ENCODE assay signal across 7 cellular contexts in genomic region chr14:32203928-32204357, GRCh38. TPM values are rescaled to one million over a fixed set of nuclear protein-coding genes. Genes with fewer than 3 reads are reported as not detected.
DNase-seq lines count a peak whose midpoint lies in the region; ATAC-seq and TF ChIP-seq lines count a peak whose summit lies in the region.

No MANE protein-coding gene starts in this region.

- no peak overlapping the region for H3K14ac ChIP-seq in H9 (ENCODE audit: insufficient read depth, low read length)

- peak overlapping the region in 2 of 3 experiments; percentile 42 to 70; a peak in 3 of 7 replicates for H3K27ac Mint-ChIP-seq in H9

- H3K4ac ChIP-seq in H9 (ENCODE audit: low read depth, low read length), result no peak overlapping the region

- H3K23me2 ChIP-seq in H9 (ENCODE audit: insufficient read length, low read depth, low read length, poor library complexity, severe bottlenecking), result peaks cover 15% of the 10 kb centered on the region

- no peak overlapping the region for H3K23ac ChIP-seq in H9 (ENCODE audit: insufficient read length, low read depth, low read length)

- ATAC-seq in GM18505 (IDR thresholded peaks at IDR 0.05; ENCODE audit: unreplicated experiment), result no peak
- no peak for ATAC-seq in GM21360 (IDR thresholded peaks at IDR 0.05; ENCODE audit: unreplicated experiment)

- H3K18ac ChIP-seq in H9 (ENCODE audit: insufficient read length, low read depth, low read length), result no peak overlapping the region

- H3K56ac ChIP-seq in H9 (ENCODE audit: insufficient read length, low read depth, low read length), result no peak overlapping the region

- H2BK120ac ChIP-seq in H9 (ENCODE audit: low read depth, low read length, poor library complexity, severe bottlenecking), result no peak overlapping the region

- H3K27ac ChIP-seq in H9 (ENCODE audit: insufficient read length, low read depth, low read length) (no peak overlapping the region), breast epithelium (peak overlapping the region; percentile 92 to 94), liver (ENCODE audit: low read depth in 1 of 2, low read length in 2 of 2) (peak overlapping the region; percentile 76 to 84)

- TF ChIP-seq RAD21 in liver (IDR thresholded peaks at IDR 0.05), result no peak

- intact Hi-C loops in breast epithelium (cut with DNase I; ENCODE audit: low total_unique reads), result no loop called here

- H2AFZ ChIP-seq in H9 (ENCODE audit: low read length), result peak overlapping the region; percentile 79

- H2BK5ac ChIP-seq in H9 (ENCODE audit: insufficient read length, low read length), result no peak overlapping the region

- peaks cover 25 to 28% of the 10 kb centered on the region in 2 experiments for H3K4me1 Mint-ChIP-seq in H9

- H3K79me2 ChIP-seq in H9 (ENCODE audit: insufficient read depth, low read length), result no peaks in the 10 kb centered on the region

- H4K5ac ChIP-seq in H9 (ENCODE audit: insufficient read length, low read depth, low read length), result no peak overlapping the region

- no peaks in the 10 kb centered on the region for H3K9me3 ChIP-seq in H9 (ENCODE audit: control insufficient read depth, low read depth, low read length)
- H3K9me3 ChIP-seq in breast epithelium, result no peaks in the 10 kb centered on the region
- no peaks in the 10 kb centered on the region for H3K9me3 ChIP-seq in liver (ENCODE audit: control insufficient read depth in 4 of 4, low read length in 3 of 4)

- H2BK15ac ChIP-seq in H9 (ENCODE audit: low read depth, low read length), result no peak overlapping the region

- H3K36me3 ChIP-seq in breast epithelium (no peaks in the 10 kb centered on the region), liver (ENCODE audit: control insufficient read depth in 4 of 4, insufficient read depth in 3 of 4, low read depth in 1 of 4, low read length in 3 of 4) (no peaks in the 10 kb centered on the region)

- no peaks in the 10 kb centered on the region for H3K36me3 Mint-ChIP-seq in H9 (ENCODE audit: insufficient read depth in 1 of 3, low read depth in 3 of 3)

- H4K20me1 ChIP-seq in H9 (ENCODE audit: control insufficient read depth, insufficient read depth, insufficient read length), result no peaks in the 10 kb centered on the region

- no peaks in the 10 kb centered on the region for H3K4me1 ChIP-seq in H9 (ENCODE audit: insufficient read depth, low read length)
- H3K4me1 ChIP-seq in breast epithelium, result no peaks in the 10 kb centered on the region
- peaks cover 0 to 25% (median 17%) of the 10 kb centered on the region in 4 donors for H3K4me1 ChIP-seq in liver (ENCODE audit: control insufficient read depth in 4 of 4, insufficient read depth in 4 of 4, low read length in 3 of 4)

- H3K27me3 ChIP-seq in H9 (ENCODE audit: insufficient read depth, low read length) (no peaks in the 10 kb centered on the region), breast epithelium (no peaks in the 10 kb centered on the region), liver (ENCODE audit: control insufficient read depth in 4 of 4, insufficient read depth in 4 of 4, low read length in 3 of 4) (no peaks in the 10 kb centered on the region)

- H3K9ac ChIP-seq in H9 (ENCODE audit: extremely low read depth, insufficient read length, low read length) (peak overlapping the region; percentile 33), liver (ENCODE audit: low read depth in 1 of 2, low read length in 2 of 2) (peak overlapping the region; percentile 74 to 76)

- H4K8ac ChIP-seq in H9 (replicated peaks; ENCODE audit: insufficient read length, low read depth, low read length), result no peak overlapping the region

- TF ChIP-seq CTCF in H9 (conservative IDR thresholded peaks at IDR 0.05) (no peak), breast epithelium (IDR thresholded peaks at IDR 0.05) (no peak), liver (IDR thresholded peaks at IDR 0.05; ENCODE audit: low read depth, low read length, missing input control) (no peak)

- H3T11ph ChIP-seq in H9 (ENCODE audit: low read length), result no peak overlapping the region

- H2BK20ac ChIP-seq in H9 (ENCODE audit: low read depth, low read length, poor library complexity, severe bottlenecking), result no peak overlapping the region

- no CpG with 5 or more reads among the region's 14 CpGs for WGBS in H9 (ENCODE audit: extremely low coverage, insufficient read length, low lambda C conversion rate)
- WGBS in liver, result 2% methylated on average over 14 of the region's 14 CpGs

- peaks cover 10% of the 10 kb centered on the region for H3K27me3 Mint-ChIP-seq in H9 (ENCODE audit: low read depth)

- H2BK12ac ChIP-seq in H9 (ENCODE audit: insufficient read length, low read depth, low read length), result no peak overlapping the region

- H4K91ac ChIP-seq in H9 (ENCODE audit: insufficient read length, low read depth, low read length), result no peak overlapping the region

- H3K4me3 ChIP-seq in breast epithelium (peak overlapping the region; percentile 67 to 87 (median 75)), liver (ENCODE audit: low read depth in 1 of 3, low read length in 3 of 3) (peak overlapping the region; percentile 76 to 85 (median 85))

- H2AK5ac ChIP-seq in H9 (ENCODE audit: insufficient read length, low read length), result no peak overlapping the region

- DNase-seq in H9, result peak; percentile 27
- DNase-seq in NCI-H748 (lab: John Stamatoyannopoulos, UW; ENCODE audit: unreplicated experiment), result peak; percentile 74
- peak in 1 of 2 donors; percentile 34 for DNase-seq in breast epithelium (ENCODE audit: low spot score in 2 of 2)
- DNase-seq in superior temporal gyrus (ENCODE audit: extremely low spot score), result peak; percentile 46

- H3K4me3 Mint-ChIP-seq in H9, result peak overlapping the region; percentile 76 to 97

- H3K79me1 ChIP-seq in H9 (ENCODE audit: insufficient read depth, low read depth, low read length, poor library complexity, severe bottlenecking), result no peaks in the 10 kb centered on the region

- H3K9me3 Mint-ChIP-seq in H9, result no peaks in the 10 kb centered on the region; a peak in 1 of 5 replicates

- TF ChIP-seq POLR2A in breast epithelium (IDR thresholded peaks at IDR 0.05) (no peak), GM18505 (IDR thresholded peaks at IDR 0.05; ENCODE audit: borderline replicate concordance, extremely low read depth, insufficient read depth, insufficient read length) (no peak)

- peak overlapping the region; percentile 98 for H3K4me2 ChIP-seq in H9 (ENCODE audit: insufficient read depth, insufficient read length, low read length)

TF ChIP-seq in liver, 16 proteins besides CTCF, POLR2A, EP300 and RAD21:
- TF ChIP-seq RXRA (IDR thresholded peaks at IDR 0.05), result peak in 1 of 2 donors; percentile 26
- TF ChIP-seq TAF1 (conservative IDR thresholded peaks at IDR 0.05), result no peak

RNA-seq across cellular contexts. Expression of gene RNU6-8, which starts 0.9 kb away (rescaled TPM):
- not detected in 2 replicates for total RNA-seq in H9 (2021)
- total RNA-seq in breast epithelium, result not detected
- not detected for total RNA-seq in liver
- polyA plus RNA-seq in liver, result not detected

RNA-seq across cellular contexts. Expression of gene RNU6-7, which starts 2.1 kb away (rescaled TPM):
- total RNA-seq in H9 (2021), result not detected in 2 replicates
- not detected for total RNA-seq in breast epithelium
- not detected for total RNA-seq in liver
- polyA plus RNA-seq in liver, result not detected
